In genomic region chr4:187798385-187798784, GRCh38 we compare ENCODE assay signal across 24 cellular contexts.
"Had no signal": no experiment of that assay in that cellular context is flagged by ENCODE, and none has a peak within 500 bp of the region (broad histone marks: within the 10 kb centered on the region; RNA-seq: fewer than 3 reads in every experiment).

No MANE protein-coding gene starts in this region.

- H3K4me3 Mint-ChIP-seq: activated CD4-positive, alpha-beta memory T cell treated with anti-CD3 and anti-CD28 coated beads for 36 hours; activated CD4-positive, alpha-beta T cell treated with anti-CD3 and anti-CD28 coated beads, Interleukin-2, amount 10 ng/mL, durations not matched to agents 24 days and 14 days; activated T-cell treated with anti-CD3 and anti-CD28 coated beads, Interleukin-2, amount 50 U/mL, for 4 hours; naive B cell; nephron progenitor cell; T-helper 2 cell treated with Interferon-gamma antibody and Interleukin-4, amounts not matched to agents 5 μg/mL and 100 μg/mL, for 36 hours had no signal

- H3K36me3 ChIP-seq: breast epithelium, ovary, right lobe of liver, transverse colon had no signal

- H3K4me3 ChIP-seq: breast epithelium, ovary, right lobe of liver, testis, transverse colon had no signal

- H3K9me3 ChIP-seq: ovary, right lobe of liver, testis, transverse colon had no signal

- H3K27me3 ChIP-seq: breast epithelium, foreskin keratinocyte, ovary, right lobe of liver, testis, transverse colon had no signal

- ATAC-seq: activated naive CD4-positive, alpha-beta T cell treated with anti-CD3 and anti-CD28 coated beads, Interleukin-2, amount 50 U/mL, for 72 hours; activated T-cell treated with anti-CD3 and anti-CD28 coated beads, Interleukin-2, amount 50 U/mL, for 4 hours; esophagus mucosa; foreskin keratinocyte; left ventricle myocardium superior; stimulated activated naive CD8-positive, alpha-beta T cell treated with anti-CD3 and anti-CD28 coated beads, Interleukin-15, Interleukin-2, amounts not matched to agents 100 U/mL and 50 U/mL, for 24 hours had no signal

- H3K27me3 Mint-ChIP-seq: activated CD4-positive, alpha-beta memory T cell treated with anti-CD3 and anti-CD28 coated beads for 36 hours; activated CD4-positive, alpha-beta T cell treated with anti-CD3 and anti-CD28 coated beads, Interleukin-2, amount 10 ng/mL, durations not matched to agents 24 days and 14 days; naive B cell; progenitor cell of endocrine pancreas had no signal

- H3K27ac Mint-ChIP-seq: activated CD4-positive, alpha-beta memory T cell treated with anti-CD3 and anti-CD28 coated beads for 36 hours; activated CD4-positive, alpha-beta T cell treated with anti-CD3 and anti-CD28 coated beads, Interleukin-2, amount 10 ng/mL, durations not matched to agents 24 days and 14 days; activated naive CD4-positive, alpha-beta T cell treated with anti-CD3 and anti-CD28 coated beads, Interleukin-2, amount 50 U/mL, for 72 hours; activated T-helper 2 cell treated with anti-CD3 and anti-CD28 coated beads, Interferon-gamma antibody, Interleukin-2, Interleukin-4, amounts not matched to agents 10 μg/mL and 5 μg/mL and 100 μg/mL, durations not matched to agents 14 hours and 24 hours and 36 hours; naive B cell; nephron progenitor cell; progenitor cell of endocrine pancreas; T-helper 2 cell treated with Interferon-gamma antibody and Interleukin-4, amounts not matched to agents 5 μg/mL and 100 μg/mL, for 36 hours had no signal

- H3K4me1 Mint-ChIP-seq: activated CD4-positive, alpha-beta T cell treated with anti-CD3 and anti-CD28 coated beads, Interleukin-2, amount 10 ng/mL, durations not matched to agents 24 days and 14 days; naive B cell; nephron progenitor cell had no signal

- H3K27ac ChIP-seq: breast epithelium, foreskin keratinocyte, ovary, right lobe of liver, testis, transverse colon, VCaP had no signal

- H3K4me1 ChIP-seq: breast epithelium, foreskin keratinocyte, right lobe of liver, testis, transverse colon had no signal

- H3K36me3 Mint-ChIP-seq: activated CD4-positive, alpha-beta memory T cell treated with anti-CD3 and anti-CD28 coated beads for 36 hours; naive B cell had no signal

- DNase-seq: activated CD4-positive, alpha-beta memory T cell treated with anti-CD3 and anti-CD28 coated beads for 36 hours; activated CD4-positive, alpha-beta T cell treated with anti-CD3 and anti-CD28 coated beads, Interleukin-2, amount 10 ng/mL, durations not matched to agents 24 days and 14 days; activated CD4-positive, CD25-positive, alpha-beta regulatory T cell treated with anti-CD3 and anti-CD28 coated beads, Interleukin-2, amount 50 U/mL, for 72 hours; activated T-cell treated with anti-CD3 and anti-CD28 coated beads, Interleukin-2, amount 50 U/mL, for 4 hours; central memory CD4-positive, alpha-beta T cell; foreskin keratinocyte; islet precursor cell; left ventricle myocardium superior; naive B cell; nephron progenitor cell; ovary; right lobe of liver; stimulated activated CD4-positive, alpha-beta T cell treated with anti-CD3 and anti-CD28 coated beads, Interleukin-2, amount 100 ng/mL, for 48 hours; stimulated activated naive CD8-positive, alpha-beta T cell treated with anti-CD3 and anti-CD28 coated beads, Interleukin-15, Interleukin-2, amounts not matched to agents 100 U/mL and 50 U/mL, for 24 hours; T-helper 1 cell; testis; transverse colon had no signal
